Comparison of ENCODE assay signal across 1 cellular context in genomic region chr14:81831128-81831815, GRCh38.
TF ChIP-seq lines count a peak whose summit lies in the region.

No MANE protein-coding gene starts in this region.

TF ChIP-seq in H1, 55 proteins besides CTCF, POLR2A, EP300 and RAD21 (continued from another document):
- TF ChIP-seq ATF3 (IDR thresholded peaks at IDR 0.05; ENCODE audit: insufficient read depth, low read depth, low read length): 0 out of 2 replicates have a peak, but pooled peaks have one; percentile 37
- TF ChIP-seq CEBPB (IDR thresholded peaks at IDR 0.05; ENCODE audit: low read depth, low read length): peak; percentile 90
- TF ChIP-seq KDM4A (IDR thresholded peaks at IDR 0.05; ENCODE audit: low read depth, low read length, severe bottlenecking): no peak
- TF ChIP-seq SIX5 (IDR thresholded peaks at IDR 0.05; ENCODE audit: low read depth, low read length): no peak
- no peak for TF ChIP-seq JUN (IDR thresholded peaks at IDR 0.05; ENCODE audit: low read depth, low read length)
- TF ChIP-seq TAF7 (optimal IDR thresholded peaks at IDR 0.05; ENCODE audit: borderline replicate concordance, low read depth, low read length): no peak
